1 cellular context compared by ENCODE assay signal in the genomic region with DNA sequence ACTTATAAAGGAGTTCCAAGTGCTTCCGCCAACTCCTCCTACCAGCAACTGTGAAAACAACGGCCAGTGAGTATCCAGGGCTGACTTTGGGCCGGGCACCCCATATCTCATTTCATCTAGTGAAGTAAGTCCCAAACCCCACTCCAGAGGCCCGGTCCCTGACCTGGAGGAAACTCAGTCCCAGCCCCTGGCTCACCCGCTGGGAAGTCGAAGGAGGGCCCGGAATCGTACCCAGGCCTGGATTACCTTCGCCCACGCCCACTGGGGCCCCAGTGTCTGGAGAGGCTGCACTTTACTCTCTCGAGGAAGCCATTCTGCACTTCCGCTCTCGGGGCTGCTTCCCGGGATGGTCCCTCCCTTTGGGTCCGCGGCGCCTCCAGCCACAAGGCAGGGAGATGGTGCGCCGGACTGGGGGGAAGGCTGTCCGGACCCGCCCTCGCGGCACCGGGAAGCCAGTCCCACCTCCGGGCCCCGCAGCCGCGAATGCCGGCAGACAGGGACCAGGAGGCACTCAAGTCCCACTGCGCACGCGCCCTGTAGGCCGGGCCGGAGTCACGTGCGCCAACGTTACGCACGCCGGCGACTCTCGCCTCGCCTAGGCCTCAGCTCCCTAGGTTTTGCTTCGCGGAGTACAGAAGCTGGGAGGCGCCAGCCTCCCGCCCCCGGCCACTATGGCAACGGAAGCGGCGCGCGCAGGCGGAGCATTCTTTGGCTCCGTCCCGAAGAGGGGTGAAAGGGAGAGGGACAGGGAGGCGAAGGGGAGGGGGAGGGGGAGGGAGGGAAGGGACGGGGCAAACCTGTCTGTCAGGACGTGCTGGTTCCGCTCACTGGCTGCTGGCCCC.
TF ChIP-seq lines count a peak whose summit lies in the region.

A gene with protein sequence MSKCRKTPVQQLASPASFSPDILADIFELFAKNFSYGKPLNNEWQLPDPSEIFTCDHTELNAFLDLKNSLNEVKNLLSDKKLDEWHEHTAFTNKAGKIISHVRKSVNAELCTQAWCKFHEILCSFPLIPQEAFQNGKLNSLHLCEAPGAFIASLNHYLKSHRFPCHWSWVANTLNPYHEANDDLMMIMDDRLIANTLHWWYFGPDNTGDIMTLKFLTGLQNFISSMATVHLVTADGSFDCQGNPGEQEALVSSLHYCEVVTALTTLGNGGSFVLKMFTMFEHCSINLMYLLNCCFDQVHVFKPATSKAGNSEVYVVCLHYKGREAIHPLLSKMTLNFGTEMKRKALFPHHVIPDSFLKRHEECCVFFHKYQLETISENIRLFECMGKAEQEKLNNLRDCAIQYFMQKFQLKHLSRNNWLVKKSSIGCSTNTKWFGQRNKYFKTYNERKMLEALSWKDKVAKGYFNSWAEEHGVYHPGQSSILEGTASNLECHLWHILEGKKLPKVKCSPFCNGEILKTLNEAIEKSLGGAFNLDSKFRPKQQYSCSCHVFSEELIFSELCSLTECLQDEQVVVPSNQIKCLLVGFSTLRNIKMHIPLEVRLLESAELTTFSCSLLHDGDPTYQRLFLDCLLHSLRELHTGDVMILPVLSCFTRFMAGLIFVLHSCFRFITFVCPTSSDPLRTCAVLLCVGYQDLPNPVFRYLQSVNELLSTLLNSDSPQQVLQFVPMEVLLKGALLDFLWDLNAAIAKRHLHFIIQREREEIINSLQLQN (minus strand): TSS at position 513 of the 842 bp plus-strand sequence. CDS start 3,482 bp downstream, outside the sequence.

TF ChIP-seq in HepG2, 621 proteins besides CTCF, POLR2A, EP300 and RAD21 (continued from another document):
- peak; percentile 22; the same call in 1 of the 2 replicates for TF ChIP-seq HHEX (CRISPR knock-in tag; IDR thresholded peaks at IDR 0.05)
- TF ChIP-seq POLR2G (IDR thresholded peaks at IDR 0.05; ENCODE audit: low read depth, low read length), result peak; percentile 94
- 0 out of 2 replicates have a peak, but pooled peaks have one; percentile 33 for TF ChIP-seq RFX1 (IDR thresholded peaks at IDR 0.05)
- TF ChIP-seq, protein P1, sequence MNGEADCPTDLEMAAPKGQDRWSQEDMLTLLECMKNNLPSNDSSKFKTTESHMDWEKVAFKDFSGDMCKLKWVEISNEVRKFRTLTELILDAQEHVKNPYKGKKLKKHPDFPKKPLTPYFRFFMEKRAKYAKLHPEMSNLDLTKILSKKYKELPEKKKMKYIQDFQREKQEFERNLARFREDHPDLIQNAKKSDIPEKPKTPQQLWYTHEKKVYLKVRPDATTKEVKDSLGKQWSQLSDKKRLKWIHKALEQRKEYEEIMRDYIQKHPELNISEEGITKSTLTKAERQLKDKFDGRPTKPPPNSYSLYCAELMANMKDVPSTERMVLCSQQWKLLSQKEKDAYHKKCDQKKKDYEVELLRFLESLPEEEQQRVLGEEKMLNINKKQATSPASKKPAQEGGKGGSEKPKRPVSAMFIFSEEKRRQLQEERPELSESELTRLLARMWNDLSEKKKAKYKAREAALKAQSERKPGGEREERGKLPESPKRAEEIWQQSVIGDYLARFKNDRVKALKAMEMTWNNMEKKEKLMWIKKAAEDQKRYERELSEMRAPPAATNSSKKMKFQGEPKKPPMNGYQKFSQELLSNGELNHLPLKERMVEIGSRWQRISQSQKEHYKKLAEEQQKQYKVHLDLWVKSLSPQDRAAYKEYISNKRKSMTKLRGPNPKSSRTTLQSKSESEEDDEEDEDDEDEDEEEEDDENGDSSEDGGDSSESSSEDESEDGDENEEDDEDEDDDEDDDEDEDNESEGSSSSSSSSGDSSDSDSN (CRISPR knock-in tag; IDR thresholded peaks at IDR 0.05), result peak; percentile 100
- TF ChIP-seq ARID2 (CRISPR knock-in tag; IDR thresholded peaks at IDR 0.05; ENCODE audit: borderline replicate concordance), result peak; percentile 62; the same call in 1 of the 2 replicates
- peak; percentile 98 for TF ChIP-seq ZNF782 (CRISPR knock-in tag; IDR thresholded peaks at IDR 0.05; ENCODE audit: borderline replicate concordance)
- TF ChIP-seq, protein P2, sequence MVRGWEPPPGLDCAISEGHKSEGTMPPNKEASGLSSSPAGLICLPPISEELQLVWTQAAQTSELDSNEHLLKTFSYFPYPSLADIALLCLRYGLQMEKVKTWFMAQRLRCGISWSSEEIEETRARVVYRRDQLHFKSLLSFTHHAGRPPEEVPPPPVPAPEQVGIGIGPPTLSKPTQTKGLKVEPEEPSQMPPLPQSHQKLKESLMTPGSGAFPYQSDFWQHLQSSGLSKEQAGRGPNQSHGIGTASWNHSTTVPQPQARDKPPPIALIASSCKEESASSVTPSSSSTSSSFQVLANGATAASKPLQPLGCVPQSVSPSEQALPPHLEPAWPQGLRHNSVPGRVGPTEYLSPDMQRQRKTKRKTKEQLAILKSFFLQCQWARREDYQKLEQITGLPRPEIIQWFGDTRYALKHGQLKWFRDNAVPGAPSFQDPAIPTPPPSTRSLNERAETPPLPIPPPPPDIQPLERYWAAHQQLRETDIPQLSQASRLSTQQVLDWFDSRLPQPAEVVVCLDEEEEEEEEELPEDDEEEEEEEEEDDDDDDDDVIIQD (CRISPR knock-in tag; IDR thresholded peaks at IDR 0.05; ENCODE audit: low read depth), result no peak; the same call in none of the 2 replicates
- peak; percentile 100 for TF ChIP-seq ZNF224 (CRISPR knock-in tag; IDR thresholded peaks at IDR 0.05)
- peak; percentile 98; the same call in 1 of the 2 replicates for TF ChIP-seq ZNF451 (CRISPR knock-in tag; IDR thresholded peaks at IDR 0.05)
- TF ChIP-seq ZFP36L2 (CRISPR knock-in tag; IDR thresholded peaks at IDR 0.05), result peak; percentile 91; the same call in 1 of the 2 replicates
- TF ChIP-seq, protein P3, sequence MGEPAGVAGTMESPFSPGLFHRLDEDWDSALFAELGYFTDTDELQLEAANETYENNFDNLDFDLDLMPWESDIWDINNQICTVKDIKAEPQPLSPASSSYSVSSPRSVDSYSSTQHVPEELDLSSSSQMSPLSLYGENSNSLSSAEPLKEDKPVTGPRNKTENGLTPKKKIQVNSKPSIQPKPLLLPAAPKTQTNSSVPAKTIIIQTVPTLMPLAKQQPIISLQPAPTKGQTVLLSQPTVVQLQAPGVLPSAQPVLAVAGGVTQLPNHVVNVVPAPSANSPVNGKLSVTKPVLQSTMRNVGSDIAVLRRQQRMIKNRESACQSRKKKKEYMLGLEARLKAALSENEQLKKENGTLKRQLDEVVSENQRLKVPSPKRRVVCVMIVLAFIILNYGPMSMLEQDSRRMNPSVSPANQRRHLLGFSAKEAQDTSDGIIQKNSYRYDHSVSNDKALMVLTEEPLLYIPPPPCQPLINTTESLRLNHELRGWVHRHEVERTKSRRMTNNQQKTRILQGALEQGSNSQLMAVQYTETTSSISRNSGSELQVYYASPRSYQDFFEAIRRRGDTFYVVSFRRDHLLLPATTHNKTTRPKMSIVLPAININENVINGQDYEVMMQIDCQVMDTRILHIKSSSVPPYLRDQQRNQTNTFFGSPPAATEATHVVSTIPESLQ (CRISPR knock-in tag; conservative IDR thresholded peaks at IDR 0.05), result no peak
- peak; percentile 88 for TF ChIP-seq POLR2AphosphoS5 (IDR thresholded peaks at IDR 0.05; ENCODE audit: low read depth, low read length)
- TF ChIP-seq, protein P4, sequence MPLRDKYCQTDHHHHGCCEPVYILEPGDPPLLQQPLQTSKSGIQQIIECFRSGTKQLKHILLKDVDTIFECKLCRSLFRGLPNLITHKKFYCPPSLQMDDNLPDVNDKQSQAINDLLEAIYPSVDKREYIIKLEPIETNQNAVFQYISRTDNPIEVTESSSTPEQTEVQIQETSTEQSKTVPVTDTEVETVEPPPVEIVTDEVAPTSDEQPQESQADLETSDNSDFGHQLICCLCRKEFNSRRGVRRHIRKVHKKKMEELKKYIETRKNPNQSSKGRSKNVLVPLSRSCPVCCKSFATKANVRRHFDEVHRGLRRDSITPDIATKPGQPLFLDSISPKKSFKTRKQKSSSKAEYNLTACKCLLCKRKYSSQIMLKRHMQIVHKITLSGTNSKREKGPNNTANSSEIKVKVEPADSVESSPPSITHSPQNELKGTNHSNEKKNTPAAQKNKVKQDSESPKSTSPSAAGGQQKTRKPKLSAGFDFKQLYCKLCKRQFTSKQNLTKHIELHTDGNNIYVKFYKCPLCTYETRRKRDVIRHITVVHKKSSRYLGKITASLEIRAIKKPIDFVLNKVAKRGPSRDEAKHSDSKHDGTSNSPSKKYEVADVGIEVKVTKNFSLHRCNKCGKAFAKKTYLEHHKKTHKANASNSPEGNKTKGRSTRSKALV (CRISPR knock-in tag; IDR thresholded peaks at IDR 0.05), result peak; percentile 95
- peak; percentile 95 for TF ChIP-seq ZNF746 (CRISPR knock-in tag; IDR thresholded peaks at IDR 0.05)
- TF ChIP-seq ZNF441 (CRISPR knock-in tag; IDR thresholded peaks at IDR 0.05; ENCODE audit: borderline replicate concordance), result peak; percentile 95
- TF ChIP-seq, protein P5, sequence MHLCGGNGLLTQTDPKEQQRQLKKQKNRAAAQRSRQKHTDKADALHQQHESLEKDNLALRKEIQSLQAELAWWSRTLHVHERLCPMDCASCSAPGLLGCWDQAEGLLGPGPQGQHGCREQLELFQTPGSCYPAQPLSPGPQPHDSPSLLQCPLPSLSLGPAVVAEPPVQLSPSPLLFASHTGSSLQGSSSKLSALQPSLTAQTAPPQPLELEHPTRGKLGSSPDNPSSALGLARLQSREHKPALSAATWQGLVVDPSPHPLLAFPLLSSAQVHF (CRISPR knock-in tag; IDR thresholded peaks at IDR 0.05), result peak; percentile 82; the same call in 1 of the 2 replicates
- peak; percentile 81; the same call in 1 of the 2 replicates for TF ChIP-seq ZNF530 (CRISPR knock-in tag; IDR thresholded peaks at IDR 0.05; ENCODE audit: low read depth)
- TF ChIP-seq, protein P6, sequence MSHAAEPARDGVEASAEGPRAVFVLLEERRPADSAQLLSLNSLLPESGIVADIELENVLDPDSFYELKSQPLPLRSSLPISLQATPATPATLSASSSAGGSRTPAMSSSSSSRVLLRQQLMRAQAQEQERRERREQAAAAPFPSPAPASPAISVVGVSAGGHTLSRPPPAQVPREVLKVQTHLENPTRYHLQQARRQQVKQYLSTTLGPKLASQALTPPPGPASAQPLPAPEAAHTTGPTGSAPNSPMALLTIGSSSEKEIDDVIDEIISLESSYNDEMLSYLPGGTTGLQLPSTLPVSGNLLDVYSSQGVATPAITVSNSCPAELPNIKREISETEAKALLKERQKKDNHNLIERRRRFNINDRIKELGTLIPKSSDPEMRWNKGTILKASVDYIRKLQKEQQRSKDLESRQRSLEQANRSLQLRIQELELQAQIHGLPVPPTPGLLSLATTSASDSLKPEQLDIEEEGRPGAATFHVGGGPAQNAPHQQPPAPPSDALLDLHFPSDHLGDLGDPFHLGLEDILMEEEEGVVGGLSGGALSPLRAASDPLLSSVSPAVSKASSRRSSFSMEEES (CRISPR knock-in tag; IDR thresholded peaks at IDR 0.05), result peak; percentile 97
- TF ChIP-seq AHR (CRISPR knock-in tag; IDR thresholded peaks at IDR 0.05), result peak; percentile 93; the same call in 1 of the 2 replicates
- peak; percentile 93 for TF ChIP-seq ZFP1 (CRISPR knock-in tag; IDR thresholded peaks at IDR 0.05)
- peak; percentile 83 for TF ChIP-seq HNF4A (CRISPR knock-in tag; IDR thresholded peaks at IDR 0.05)
- TF ChIP-seq PITX1 (CRISPR knock-in tag; IDR thresholded peaks at IDR 0.05), result peak; percentile 92
- TF ChIP-seq ZNF33B (CRISPR knock-in tag; IDR thresholded peaks at IDR 0.05), result peak; percentile 97
- peak; percentile 32; the same call in 1 of the 2 replicates for TF ChIP-seq MAZ (IDR thresholded peaks at IDR 0.05; ENCODE audit: borderline replicate concordance, low read depth, low read length)
- TF ChIP-seq MAZ (CRISPR knock-in tag; IDR thresholded peaks at IDR 0.05; ENCODE audit: low read depth), result peak; percentile 97; the same call in 1 of the 2 replicates
- TF ChIP-seq, protein P7, sequence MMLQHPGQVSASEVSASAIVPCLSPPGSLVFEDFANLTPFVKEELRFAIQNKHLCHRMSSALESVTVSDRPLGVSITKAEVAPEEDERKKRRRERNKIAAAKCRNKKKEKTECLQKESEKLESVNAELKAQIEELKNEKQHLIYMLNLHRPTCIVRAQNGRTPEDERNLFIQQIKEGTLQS (CRISPR knock-in tag; IDR thresholded peaks at IDR 0.05), result peak; percentile 62; the same call in 1 of the 2 replicates
- peak; percentile 91 for TF ChIP-seq GZF1 (CRISPR knock-in tag; IDR thresholded peaks at IDR 0.05)
- peak; percentile 85; the same call in 1 of the 2 replicates for TF ChIP-seq ELF4 (CRISPR knock-in tag; IDR thresholded peaks at IDR 0.05; ENCODE audit: borderline replicate concordance)
- TF ChIP-seq SRY (CRISPR knock-in tag; IDR thresholded peaks at IDR 0.05), result no peak; the same call in 1 of the 2 replicates
